1 cellular context compared by ENCODE assay signal in genomic region chr4:88900432-88900831, GRCh38.
TF ChIP-seq lines count a peak whose summit lies in the region.

No MANE protein-coding gene starts in this region.

TF ChIP-seq in WTC11, 78 proteins besides CTCF, POLR2A, EP300 and RAD21 (continued from another document):
- TF ChIP-seq HMGXB4 (CRISPR knock-in tag; IDR thresholded peaks at IDR 0.05) (no peak), MAX (CRISPR knock-in tag; IDR thresholded peaks at IDR 0.05) (no peak), ZNF263 (CRISPR knock-in tag; IDR thresholded peaks at IDR 0.05; ENCODE audit: low read depth) (no peak), FOXK1 (CRISPR knock-in tag; IDR thresholded peaks at IDR 0.05) (no peak), ZNF425 (CRISPR knock-in tag; conservative IDR thresholded peaks at IDR 0.05) (no peak)
